10 cellular contexts compared by ENCODE assay signal in genomic region chr10:8034666-8035640, GRCh38. TPM values are rescaled to one million over a fixed set of nuclear protein-coding genes. Genes with fewer than 3 reads are reported as not detected.
A peak's percentile ranks its signal among the peaks of the same experiment; 100 is the strongest.
DNase-seq lines count a peak whose midpoint lies in the region; ATAC-seq and TF ChIP-seq lines count a peak whose summit lies in the region.
"Had no signal": no experiment of that assay in that cellular context is flagged by ENCODE, and none has a peak within 500 bp of the region (broad histone marks: within the 10 kb centered on the region; RNA-seq: fewer than 3 reads in every experiment).

No MANE protein-coding gene starts in this region.

- H3K9me3 Mint-ChIP-seq in natural killer cell treated with Interleukin-12 subunit alpha and Interleukin-12 subunit beta and Interleukin-15 and Interleukin-18, amount 100 ng/mL, for 72 hours = no peaks in the 10 kb centered on the region
- no peaks in the 10 kb centered on the region for H3K9me3 Mint-ChIP-seq in chondrocyte (ENCODE audit: low read depth)

- H3K4me1 Mint-ChIP-seq in natural killer cell treated with Interleukin-12 subunit alpha and Interleukin-12 subunit beta and Interleukin-15 and Interleukin-18, amount 100 ng/mL, for 72 hours (ENCODE audit: low read depth in 2 of 2) = peaks cover 21 to 26% of the 10 kb centered on the region in 2 donors
- H3K4me1 Mint-ChIP-seq in chondrocyte (ENCODE audit: low read depth) = peaks cover 7% of the 10 kb centered on the region

- no peak for TF ChIP-seq CTCF in chondrocyte (IDR thresholded peaks at IDR 0.05)

- DNase-seq in DMS 273 treated with DMSO at 0.1 percent for 48 hours (lab: John Stamatoyannopoulos, UW) = peak; percentile 13
- DNase-seq in NCI-H1092 treated with DMSO at 0.1 percent for 48 hours (lab: John Stamatoyannopoulos, UW) = peak; percentile 20
- DNase-seq in central memory CD4-positive, alpha-beta T cell = peak; percentile 7
- no peak for DNase-seq in natural killer cell treated with Interleukin-12 subunit alpha and Interleukin-12 subunit beta and Interleukin-15 and Interleukin-18, amount 100 ng/mL, for 72 hours (ENCODE audit: low spot score)
- DNase-seq in chondrocyte (ENCODE audit: low spot score) = no peak
- DNase-seq in NCI-H446 treated with DMSO at 0.1 percent for 48 hours (lab: John Stamatoyannopoulos, UW) = no peak
- DNase-seq: MG63 had no signal

- H3K27ac Mint-ChIP-seq in natural killer cell treated with Interleukin-12 subunit alpha and Interleukin-12 subunit beta and Interleukin-15 and Interleukin-18, amount 100 ng/mL, for 72 hours = peak overlapping the region in 1 of 2 donors; percentile 28
- H3K27ac Mint-ChIP-seq in chondrocyte (ENCODE audit: unreplicated experiment) = no peak overlapping the region

- H3K4me3 Mint-ChIP-seq in natural killer cell treated with Interleukin-12 subunit alpha and Interleukin-12 subunit beta and Interleukin-15 and Interleukin-18, amount 100 ng/mL, for 72 hours = peak overlapping the region; percentile 33
- H3K4me3 Mint-ChIP-seq in chondrocyte (ENCODE audit: unreplicated experiment) = no peak overlapping the region

- H3K27me3 Mint-ChIP-seq in natural killer cell treated with Interleukin-12 subunit alpha and Interleukin-12 subunit beta and Interleukin-15 and Interleukin-18, amount 100 ng/mL, for 72 hours = peaks cover 53 to 61% of the 10 kb centered on the region in 2 donors
- H3K27me3 Mint-ChIP-seq in chondrocyte (ENCODE audit: low read depth) = peaks cover 71% of the 10 kb centered on the region

- no peak for ATAC-seq in natural killer cell treated with Interleukin-12 subunit alpha and Interleukin-12 subunit beta and Interleukin-15 and Interleukin-18, amount 100 ng/mL, for 72 hours
- ATAC-seq in HG02885 (IDR thresholded peaks at IDR 0.05; ENCODE audit: poor library complexity, unreplicated experiment) (no peak), GM18858 (IDR thresholded peaks at IDR 0.05; ENCODE audit: unreplicated experiment) (no peak)
- ATAC-seq: HCT116 had no signal

- peaks cover 6% of the 10 kb centered on the region for H3K36me3 Mint-ChIP-seq in natural killer cell treated with Interleukin-12 subunit alpha and Interleukin-12 subunit beta and Interleukin-15 and Interleukin-18, amount 100 ng/mL, for 72 hours
- peaks cover 4% of the 10 kb centered on the region for H3K36me3 Mint-ChIP-seq in chondrocyte (ENCODE audit: low read depth)

RNA-seq across cellular contexts. Expression of gene GATA3, which starts 19.5 kb away (rescaled TPM):
- 10 to 100 TPM in 1 of 2 donors, 1 to 10 TPM in 1; 7.6 to 10.9 TPM for total RNA-seq in natural killer cell treated with Interleukin-12 subunit alpha and Interleukin-12 subunit beta and Interleukin-15 and Interleukin-18, amount 100 ng/mL, for 72 hours
- not detected in 3 replicates for total RNA-seq in chondrocyte

Comparison
In these comparisons a context has a peak if more than half of its experiments do, and no peak if none do; other contexts are left out.
1. DNase-seq: peak in DMS 273 treated with DMSO at 0.1 percent for 48 hours (single experiment), NCI-H1092 treated with DMSO at 0.1 percent for 48 hours (single experiment) and central memory CD4-positive, alpha-beta T cell (single experiment); none in natural killer cell treated with Interleukin-12 subunit alpha and Interleukin-12 subunit beta and Interleukin-15 and Interleukin-18, amount 100 ng/mL, for 72 hours (single experiment), chondrocyte (single experiment) and NCI-H446 treated with DMSO at 0.1 percent for 48 hours (single experiment).